ENCODE assay signal across 8 cellular contexts in genomic region chr11:70271635-70271953, GRCh38.
A peak's percentile ranks its signal among the peaks of the same experiment; 100 is the strongest.
DNase-seq lines count a peak whose midpoint lies in the region; ATAC-seq lines count a peak whose summit lies in the region.

No MANE protein-coding gene starts in this region.

- H3K4me3 Mint-ChIP-seq in activated naive CD8-positive, alpha-beta T cell: peak overlapping the region; percentile 94
- H3K4me3 Mint-ChIP-seq in stimulated activated naive CD8-positive, alpha-beta T cell treated with anti-CD3 and anti-CD28 coated beads, Interleukin-15, amount 100 ng/mL, for 72 hours: peak overlapping the region; percentile 86 to 97

- H3K9me3 ChIP-seq in HUES6 (ENCODE audit: control insufficient read depth, insufficient read depth, low read depth, low read length) (no peaks in the 10 kb centered on the region), iPS-20b (ENCODE audit: insufficient read depth, low read depth, low read length) (no peaks in the 10 kb centered on the region)

- H3K36me3 ChIP-seq in HUES6 (ENCODE audit: control insufficient read depth, insufficient read depth, low read length): peaks cover 48% of the 10 kb centered on the region
- H3K36me3 ChIP-seq in iPS-20b (ENCODE audit: insufficient read depth, low read depth, low read length): peaks cover 49% of the 10 kb centered on the region

- H3K4me1 ChIP-seq in HUES6 (ENCODE audit: control insufficient read depth, insufficient read depth, low read length) (peaks cover 10% of the 10 kb centered on the region; the same call in 1 of the 2 replicates), iPS-20b (ENCODE audit: insufficient read depth, low read length) (peaks cover 3% of the 10 kb centered on the region)

- no peaks in the 10 kb centered on the region for H3K9me3 Mint-ChIP-seq in activated naive CD8-positive, alpha-beta T cell (ENCODE audit: low read depth)
- no peaks in the 10 kb centered on the region for H3K9me3 Mint-ChIP-seq in stimulated activated naive CD8-positive, alpha-beta T cell treated with anti-CD3 and anti-CD28 coated beads, Interleukin-15, amount 100 ng/mL, for 72 hours

- H3K4me3 ChIP-seq in HUES6 (ENCODE audit: low read depth, low read length) (peak overlapping the region; percentile 94), iPS-20b (ENCODE audit: low read length) (peak overlapping the region; percentile 91)

- H3K36me3 Mint-ChIP-seq in activated naive CD8-positive, alpha-beta T cell: no peaks in the 10 kb centered on the region

- peaks cover 2% of the 10 kb centered on the region for H3K27me3 Mint-ChIP-seq in activated naive CD8-positive, alpha-beta T cell
- peaks cover 10% of the 10 kb centered on the region for H3K27me3 Mint-ChIP-seq in stimulated activated naive CD8-positive, alpha-beta T cell treated with anti-CD3 and anti-CD28 coated beads, Interleukin-15, amount 100 ng/mL, for 72 hours

- peak overlapping the region; percentile 77 for H3K27ac Mint-ChIP-seq in activated naive CD8-positive, alpha-beta T cell
- no peak overlapping the region for H3K27ac Mint-ChIP-seq in stimulated activated naive CD8-positive, alpha-beta T cell treated with anti-CD3 and anti-CD28 coated beads, Interleukin-15, amount 100 ng/mL, for 72 hours

- H3K27me3 ChIP-seq in HUES6 (ENCODE audit: control insufficient read depth, insufficient read depth, low read length): no peaks in the 10 kb centered on the region
- H3K27me3 ChIP-seq in iPS-20b (ENCODE audit: insufficient read depth, low read length): no peaks in the 10 kb centered on the region; the same call in 1 of the 2 replicates

- DNase-seq in stimulated activated naive CD8-positive, alpha-beta T cell treated with anti-CD3 and anti-CD28 coated beads, Interleukin-15, amount 100 ng/mL, for 72 hours: no peak
- no peak for DNase-seq in OCI-M1 (lab: John Stamatoyannopoulos, UW)

- H3K4me1 Mint-ChIP-seq in activated naive CD8-positive, alpha-beta T cell (ENCODE audit: low read depth): peaks cover 50% of the 10 kb centered on the region
- H3K4me1 Mint-ChIP-seq in stimulated activated naive CD8-positive, alpha-beta T cell treated with anti-CD3 and anti-CD28 coated beads, Interleukin-15, amount 100 ng/mL, for 72 hours: peaks cover 52% of the 10 kb centered on the region

- H3K9ac ChIP-seq in HUES6 (ENCODE audit: low read length) (peak overlapping the region; percentile 89), iPS-20b (ENCODE audit: low read depth, low read length) (peak overlapping the region; percentile 77)

- H3K27ac ChIP-seq in HUES6 (ENCODE audit: low read depth, low read length): no peak overlapping the region
- H3K27ac ChIP-seq in iPS-20b (ENCODE audit: low read length): no peak overlapping the region

- ATAC-seq in stimulated activated naive CD8-positive, alpha-beta T cell treated with anti-CD3 and anti-CD28 coated beads, Interleukin-15, amount 100 ng/mL, for 72 hours: no peak
- ATAC-seq in GM21528 (IDR thresholded peaks at IDR 0.05; ENCODE audit: low FRiP score, unreplicated experiment): no peak
- no peak for ATAC-seq in HG03457 (IDR thresholded peaks at IDR 0.05; ENCODE audit: unreplicated experiment)
- ATAC-seq in GM21717 (IDR thresholded peaks at IDR 0.05; ENCODE audit: unreplicated experiment): no peak
